In genomic region chr1:118303534-118303933, GRCh38 we compare ENCODE assay signal across 1 cellular context.
TF ChIP-seq lines count a peak whose summit lies in the region.

No MANE protein-coding gene starts in this region.

TF ChIP-seq in H1, 55 proteins besides CTCF, POLR2A, EP300 and RAD21:
- TF ChIP-seq CHD7 (IDR thresholded peaks at IDR 0.05; ENCODE audit: insufficient replicate concordance, low read length) (no peak), BRCA1 (IDR thresholded peaks at IDR 0.05; ENCODE audit: low read depth, low read length) (no peak), KDM5A (IDR thresholded peaks at IDR 0.05; ENCODE audit: low read length) (no peak), SRF (IDR thresholded peaks at IDR 0.05; ENCODE audit: low read depth, low read length) (no peak), YY1 (IDR thresholded peaks at IDR 0.05; ENCODE audit: low read depth, low read length) (no peak), GABPA (IDR thresholded peaks at IDR 0.05; ENCODE audit: borderline replicate concordance, insufficient read depth, low read length) (no peak), CREB1 (IDR thresholded peaks at IDR 0.05) (no peak), TAF1 (IDR thresholded peaks at IDR 0.05; ENCODE audit: low read depth, low read length) (no peak), TBP (IDR thresholded peaks at IDR 0.05; ENCODE audit: low read depth, low read length) (no peak)
